22 cellular contexts compared by ENCODE assay signal in the genomic region with DNA sequence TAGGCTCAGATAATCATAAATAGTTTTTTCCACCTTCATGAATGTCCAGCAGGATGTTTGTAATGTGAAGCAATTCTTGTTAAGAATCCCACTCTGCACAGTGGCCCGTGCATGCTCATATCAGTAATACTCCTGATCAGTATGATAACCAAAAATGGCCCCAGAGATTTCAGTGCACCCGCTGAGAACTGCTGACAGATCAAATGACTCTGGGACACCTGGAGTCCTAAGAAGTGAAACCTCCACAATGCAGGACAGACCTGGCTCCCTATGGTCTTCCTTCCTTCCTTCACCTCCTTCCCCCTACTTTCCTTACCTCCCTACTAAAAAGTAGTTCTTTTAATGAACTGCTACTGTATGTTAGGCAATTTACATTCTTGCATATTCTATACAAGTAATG. TPM values are rescaled to one million over a fixed set of nuclear protein-coding genes. Genes with fewer than 3 reads are reported as not detected.
DNase-seq lines count a peak whose midpoint lies in the region; ATAC-seq, FAIRE-seq and TF ChIP-seq lines count a peak whose summit lies in the region.
"Had no signal": no experiment of that assay in that cellular context is flagged by ENCODE, and none has a peak within 500 bp of the region (broad histone marks: within the 10 kb centered on the region; RNA-seq: fewer than 3 reads in every experiment).

No MANE protein-coding gene starts in this region.

- H3K4me1 Mint-ChIP-seq in activated CD8-positive, alpha-beta memory T cell treated with anti-CD3 and anti-CD28 coated beads, Interleukin-2, amount 10 ng/mL, durations not matched to agents 7 days and 5 days: peaks cover 83% of the 10 kb centered on the region

- H3K9me1 ChIP-seq in K562 (ENCODE audit: control insufficient read depth, insufficient read depth, low read length): peaks cover 3% of the 10 kb centered on the region

- intact Hi-C loops in K562 (cut with micrococcal nuclease) (no loop called here), spleen (cut with DNase I; ENCODE audit: low total_unique reads) (no loop called here)

- no peaks in the 10 kb centered on the region for H4K20me1 ChIP-seq in MM.1S (ENCODE audit: insufficient read depth, low read length)
- H4K20me1 ChIP-seq in K562 (replicated peaks; ENCODE audit: control insufficient read depth, insufficient read depth, low read length): no peaks in the 10 kb centered on the region

- POLR2A ChIA-PET in K562 (lab: Yijun Ruan, JAX): interaction anchor here (0.7 kb wide), 1 partner anchor 15 kb away, joined by 3 read pairs; no protein-coding TSS in a partner anchor

- no peak overlapping the region for H3K4me3 Mint-ChIP-seq in activated CD8-positive, alpha-beta memory T cell treated with anti-CD3 and anti-CD28 coated beads, Interleukin-2, amount 10 ng/mL, durations not matched to agents 7 days and 5 days
- H3K4me3 Mint-ChIP-seq: activated T-cell treated with anti-CD3 and anti-CD28 coated beads, Interleukin-2, amount 50 U/mL, for 4 hours had no signal

- DNase-seq in activated CD8-positive, alpha-beta memory T cell treated with anti-CD3 and anti-CD28 coated beads, Interleukin-2, amount 10 ng/mL, durations not matched to agents 7 days and 5 days: no peak
- no peak for DNase-seq in activated CD8-positive, alpha-beta memory T cell treated with anti-CD3 and anti-CD28 coated beads, Interleukin-2, amount 50 U/mL, for 48 hours
- DNase-seq in MM.1S (no peak), K562 (ENCODE audit: extremely low read depth in 1 of 4, low spot score in 3 of 4) (peak in 1 of 4 experiments; percentile 51), spleen (no peak), iPS-NIHi7 (ENCODE audit: extremely low spot score) (no peak), NCI-H510A treated with DMSO at 0.1 percent for 48 hours (lab: John Stamatoyannopoulos, UW) (no peak), H7 (no peak)
- DNase-seq: activated naive CD4-positive, alpha-beta T cell treated with anti-CD3 and anti-CD28 coated beads, Interleukin-2, amount 50 U/mL, for 16 hours; activated T-cell treated with anti-CD3 and anti-CD28 coated beads, Interleukin-2, amount 50 U/mL, for 4 hours; DMS79; foreskin fibroblast; HCEC 1CT; MV-4-11; NCI-H1694 treated with DMSO at 0.1 percent for 48 hours; stimulated activated CD4-positive, alpha-beta T cell treated with anti-CD3 and anti-CD28 coated beads, Interleukin-1b, Interleukin-23, amount 100 ng/mL, for 48 hours; uterus had no signal

- H3K9ac ChIP-seq in MM.1S (ENCODE audit: low read length): no peak overlapping the region
- H3K9ac ChIP-seq in K562 (ENCODE audit: insufficient read depth in 1 of 2, low read depth in 2 of 2, low read length in 2 of 2): peak overlapping the region in 1 of 2 experiments; percentile 47; a peak in 3 of 4 replicates
- H3K9ac ChIP-seq: BLaER1 treated with 17β-estradiol and CSF1 and Interleukin-3, amounts not matched to agents 10 nM and 100 nM had no signal

- TF ChIP-seq POLR2A in K562 (conservative IDR thresholded peaks at IDR 0.05) (no peak), spleen (IDR thresholded peaks at IDR 0.05) (no peak)

- H3K4me3 ChIP-seq in MM.1S (ENCODE audit: low read length): no peak overlapping the region
- no peak overlapping the region for H3K4me3 ChIP-seq in K562
- H3K4me3 ChIP-seq in spleen: no peak overlapping the region
- no peak overlapping the region for H3K4me3 ChIP-seq in H7 (ENCODE audit: insufficient read depth, low read depth, low read length)
- H3K4me3 ChIP-seq: BLaER1 treated with 17β-estradiol and CSF1 and Interleukin-3, amounts not matched to agents 10 nM and 100 nM; GM12878; prostate gland; uterus had no signal

- TF ChIP-seq CTCF in MM.1S (IDR thresholded peaks at IDR 0.05; ENCODE audit: low read length) (no peak), K562 (IDR thresholded peaks at IDR 0.05 in 2 of 3, conservative IDR thresholded peaks at IDR 0.05 in 1 of 3; ENCODE audit: insufficient read depth in 2 of 3, low read depth in 1 of 3, low read length in 3 of 3) (no peak), spleen (IDR thresholded peaks at IDR 0.05 in 8 of 11, conservative IDR thresholded peaks at IDR 0.05 in 3 of 11) (no peak)

- peak overlapping the region; percentile 30 for H3K27ac Mint-ChIP-seq in activated CD8-positive, alpha-beta memory T cell treated with anti-CD3 and anti-CD28 coated beads, Interleukin-2, amount 10 ng/mL, durations not matched to agents 7 days and 5 days

- no peak for ATAC-seq in activated CD8-positive, alpha-beta memory T cell treated with anti-CD3 and anti-CD28 coated beads, Interleukin-2, amount 10 ng/mL, durations not matched to agents 7 days and 5 days
- ATAC-seq in K562: peak; percentile 5; the same call in 1 of the 3 replicates
- ATAC-seq: activated T-cell treated with anti-CD3 and anti-CD28 coated beads, Interleukin-2, amount 50 U/mL, for 4 hours; GM12878; Right ventricle myocardium inferior had no signal

- peaks cover 32% of the 10 kb centered on the region for H3K36me3 Mint-ChIP-seq in activated CD8-positive, alpha-beta memory T cell treated with anti-CD3 and anti-CD28 coated beads, Interleukin-2, amount 10 ng/mL, durations not matched to agents 7 days and 5 days

- H3K9me3 ChIP-seq in MM.1S (replicated peaks; ENCODE audit: insufficient read depth, low read length): no peaks in the 10 kb centered on the region
- H3K9me3 ChIP-seq in K562 (replicated peaks; ENCODE audit: control insufficient read depth, insufficient read depth, low read depth, low read length): no peaks in the 10 kb centered on the region
- H3K9me3 ChIP-seq in spleen: no peaks in the 10 kb centered on the region
- H3K9me3 ChIP-seq: BLaER1 treated with 17β-estradiol and CSF1 and Interleukin-3, amounts not matched to agents 10 nM and 100 nM; prostate gland; uterus had no signal

- no peak for TF ChIP-seq RAD21 in K562 (CRISPR knock-in tag; conservative IDR thresholded peaks at IDR 0.05 in 1 of 2, IDR thresholded peaks at IDR 0.05 in 1 of 2)

- H3K79me2 ChIP-seq in MM.1S (ENCODE audit: low read length) (no peaks in the 10 kb centered on the region), K562 (ENCODE audit: control insufficient read depth, insufficient read depth, low read length) (no peaks in the 10 kb centered on the region)

- H2AFZ ChIP-seq in MM.1S (ENCODE audit: low read length) (no peak overlapping the region), K562 (ENCODE audit: low read depth, low read length) (no peak overlapping the region)

- no peaks in the 10 kb centered on the region for H3K27me3 Mint-ChIP-seq in activated CD8-positive, alpha-beta memory T cell treated with anti-CD3 and anti-CD28 coated beads, Interleukin-2, amount 10 ng/mL, durations not matched to agents 7 days and 5 days

- in situ Hi-C loops in K562 (cut with MboI): no loop called here

- 0% methylated on average over 2 of the region's 2 CpGs for WGBS in K562 (ENCODE audit: insufficient coverage, low coverage, missing lambda C conversion rate)
- WGBS in spleen, 5 donors: 77 to 91% (median 81%) methylated on average over 2 of the region's 2 CpGs

- H3K27ac ChIP-seq in MM.1S (ENCODE audit: low read length): no peak overlapping the region
- H3K27ac ChIP-seq in K562 (ENCODE audit: extremely low read depth, low read depth, low read length): peak overlapping the region; percentile 80
- H3K27ac ChIP-seq in spleen: peak overlapping the region in 5 of 8 donors; percentile 8 to 97 (median 97)
- H3K27ac ChIP-seq: prostate gland, uterus had no signal

- no peak for FAIRE-seq in K562 (lab: Jason Lieb, UNC)
- FAIRE-seq: GM12878, islet of Langerhans had no signal

- peaks cover 4% of the 10 kb centered on the region for H3F3A ChIP-seq in MM.1S (ENCODE audit: insufficient read depth, low read length)

- H3K9me2 ChIP-seq in MM.1S (replicated peaks; ENCODE audit: insufficient read depth, low read length): no peaks in the 10 kb centered on the region

- H3K4me1 ChIP-seq in MM.1S (ENCODE audit: low read length) (peaks cover 52% of the 10 kb centered on the region), K562 (replicated peaks in 1 of 2; ENCODE audit: control insufficient read depth in 2 of 2, insufficient read depth in 2 of 2, low read length in 2 of 2) (peaks cover 40 to 59% of the 10 kb centered on the region in 2 experiments), spleen (peaks cover 35 to 100% (median 89%) of the 10 kb centered on the region in 6 donors)
- H3K4me1 ChIP-seq: uterus had no signal

- BruUV-seq in K562 (replicated peaks; lab: Mats Ljungman, UMichigan): no TSS peak

- H3K36me3 ChIP-seq in MM.1S (replicated peaks; ENCODE audit: insufficient read depth, low read length): no peaks in the 10 kb centered on the region
- H3K36me3 ChIP-seq in K562 (ENCODE audit: control insufficient read depth, insufficient read depth, low read length): peaks cover 5% of the 10 kb centered on the region; the same call in 1 of the 3 replicates
- H3K36me3 ChIP-seq in spleen: peaks cover 0 to 45% (median 4%) of the 10 kb centered on the region in 6 donors
- H3K36me3 ChIP-seq in H7 (replicated peaks; ENCODE audit: control insufficient read depth, insufficient read depth, low read length): no peaks in the 10 kb centered on the region; the same call in 1 of the 2 replicates
- H3K36me3 ChIP-seq: prostate gland, uterus had no signal

- H3K27me3 ChIP-seq in MM.1S (replicated peaks; ENCODE audit: insufficient read depth, low read length) (no peaks in the 10 kb centered on the region), K562 (ENCODE audit: control insufficient read depth in 2 of 2, insufficient read depth in 2 of 2, low read length in 2 of 2) (no peaks in the 10 kb centered on the region), spleen (replicated peaks in 1 of 7) (no peaks in the 10 kb centered on the region), H7 (ENCODE audit: control insufficient read depth, insufficient read depth, low read length) (no peaks in the 10 kb centered on the region)
- H3K27me3 ChIP-seq: BLaER1 treated with 17β-estradiol and CSF1 and Interleukin-3, amounts not matched to agents 10 nM and 100 nM; uterus had no signal

- TF ChIP-seq EP300 in K562 (IDR thresholded peaks at IDR 0.05; ENCODE audit: low read length): no peak

- no peaks in the 10 kb centered on the region for H3K9me3 Mint-ChIP-seq in activated CD8-positive, alpha-beta memory T cell treated with anti-CD3 and anti-CD28 coated beads, Interleukin-2, amount 10 ng/mL, durations not matched to agents 7 days and 5 days (ENCODE audit: low read depth)
- H3K9me3 Mint-ChIP-seq: activated T-cell treated with anti-CD3 and anti-CD28 coated beads, Interleukin-2, amount 50 U/mL, for 4 hours had no signal

- H3K4me2 ChIP-seq in MM.1S (ENCODE audit: low read depth, low read length) (0 out of 2 replicates have a peak overlapping the region, but pooled peaks have one; percentile 25), K562 (ENCODE audit: insufficient read depth, low read length) (peak overlapping the region; percentile 63)

- CTCF ChIA-PET in activated CD8-positive, alpha-beta memory T cell treated with anti-CD3 and anti-CD28 coated beads, Interleukin-2, amount 10 ng/mL, durations not matched to agents 7 days and 5 days (lab: Charles Lee): interaction anchor here (3.8 kb wide), 1 partner anchor 21 kb away, joined by 14 read pairs; no protein-coding TSS in a partner anchor
- CTCF ChIA-PET in K562 (lab: Yijun Ruan, JAX; ENCODE audit: low intra/inter-chr PET ratio): no interaction called here

RNA-seq across cellular contexts. Expression of a gene that starts 13.8 kb away (rescaled TPM):
- 10 to 100 TPM; 33.9 to 35.6 TPM for total RNA-seq in activated CD8-positive, alpha-beta memory T cell treated with anti-CD3 and anti-CD28 coated beads, Interleukin-2, amount 10 ng/mL, durations not matched to agents 7 days and 5 days
- 8.9 and 13.3 TPM in 2 replicates for total RNA-seq in K562 (2011; cell fraction: chromatin; rRNA removed; ENCODE audit: low replicate concordance)
- total RNA-seq in K562 (2011; cell fraction: nucleolus; rRNA removed): 5.0 and 5.2 TPM in 2 replicates
- 4.5 and 6.2 TPM in 2 replicates for total RNA-seq in K562 (2011; cell fraction: nucleoplasm; rRNA removed)
- total RNA-seq in K562 (2014; rRNA removed) (0.36 and 0.57 TPM in 2 replicates), K562 (2014; rRNA removed; fragmentation: Illumina TruSeq; extraction: Trizol) (0.11 and 0.16 TPM in 2 replicates), K562 (2015; rRNA removed; fragmentation: Illumina TruSeq; extraction: Trizol) (0.30 and 0.43 TPM in 2 replicates), K562 (2021) (0.69 and 0.84 TPM in 2 replicates), spleen (10 to 100 TPM; 13.5 to 30.0 (median 21.2) TPM)
- polyA plus RNA-seq in K562 (2011; rRNA removed) (1.3 and 2.0 TPM in 2 replicates), K562 (2014; fragmentation: Illumina TruSeq; extraction: Trizol) (0.52 and 0.68 TPM in 2 replicates), K562 (2014; fragmentation: Nextera tagmentation; extraction: Ambion mirVana) (under 1 TPM in 1 of 2 experiments, not detected in 1; 0.03 TPM), K562 (2014; rRNA removed) (1.00 and 2.3 TPM in 2 replicates), spleen (10 to 100 TPM in 2 of 3 donors, 1 to 10 TPM in 1; 6.2 to 12.4 (median 11.9) TPM)
- polyA plus RNA-seq in K562 (2011; cell fraction: cytosol; rRNA removed): 0.83 and 1.1 TPM in 2 replicates
- 6.7 and 15.1 TPM in 2 replicates for polyA plus RNA-seq in K562 (2011; cell fraction: nucleus; rRNA removed)
- polyA plus RNA-seq in K562 (2012): 0.79 and 2.5 TPM in 2 replicates
- polyA minus RNA-seq in K562 (2011; rRNA and poly(A)+ RNA removed): 0.30 and 0.35 TPM in 2 replicates
- 0.95 and 1.7 TPM in 2 replicates for polyA minus RNA-seq in K562 (2011; cell fraction: cytosol; rRNA and poly(A)+ RNA removed)
- 0.78 and 1.1 TPM in 2 replicates for polyA minus RNA-seq in K562 (2011; cell fraction: nucleus; rRNA and poly(A)+ RNA removed)
- 3.2 TPM in 2 replicates for total RNA-seq in H7 (2014; rRNA removed; shearing (Covaris generic))
